28 cellular contexts compared by ENCODE assay signal in the genomic region with DNA sequence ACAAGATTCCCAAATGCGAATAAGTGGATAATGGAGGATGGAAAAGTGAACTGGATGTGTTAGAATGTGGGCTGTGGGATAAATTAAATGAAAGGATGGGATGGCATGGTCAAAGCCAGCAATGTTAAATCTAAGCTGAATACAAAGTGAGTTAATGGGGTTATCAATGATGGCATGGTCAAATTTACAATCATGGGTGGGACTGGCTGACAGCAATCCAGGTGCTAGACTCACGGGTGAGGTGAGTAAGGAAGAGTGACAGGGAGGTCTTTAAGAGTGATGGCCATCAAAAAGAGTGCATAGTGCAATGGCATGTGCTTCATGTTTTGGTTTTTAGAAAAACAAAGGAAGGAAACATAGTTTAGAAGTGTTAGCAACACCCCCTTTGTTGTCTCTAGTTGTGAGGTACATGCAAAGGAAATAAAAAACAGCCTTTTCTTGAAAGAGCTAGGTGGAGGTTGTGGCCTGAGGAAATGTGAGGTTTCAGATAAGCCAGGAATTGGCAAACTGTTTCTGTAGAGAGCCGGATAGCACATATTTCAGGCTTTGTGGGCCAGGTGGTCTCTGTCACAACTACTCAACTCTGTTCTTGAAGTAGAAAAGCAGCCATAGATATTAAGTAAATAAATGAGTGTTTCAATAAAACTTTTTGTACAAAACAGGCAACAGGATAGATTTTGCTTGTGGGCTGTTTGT.
"Had no signal": no experiment of that assay in that cellular context is flagged by ENCODE, and none has a peak within 500 bp of the region (broad histone marks: within the 10 kb centered on the region; RNA-seq: fewer than 3 reads in every experiment).

No MANE protein-coding gene starts in this region.

- H3K4me1 ChIP-seq: body of pancreas, esophagus squamous epithelium, gastrocnemius medialis, heart right ventricle, spleen, upper lobe of left lung had no signal

- H3K36me3 Mint-ChIP-seq: activated naive CD4-positive, alpha-beta T cell treated with anti-CD3 and anti-CD28 coated beads, Interleukin-2, amount 50 U/mL, for 24 hours; T-cell had no signal

- H3K27ac Mint-ChIP-seq: activated CD4-positive, alpha-beta T cell treated with anti-CD3 and anti-CD28 coated beads, Interleukin-2, amount 10 ng/mL, durations not matched to agents 7 days and 5 days; activated CD8-positive, alpha-beta T cell treated with anti-CD3 and anti-CD28 coated beads, Interleukin-2, amount 10 ng/mL, durations not matched to agents 7 days and 5 days; activated naive CD4-positive, alpha-beta T cell treated with anti-CD3 and anti-CD28 coated beads, Interleukin-2, amount 50 U/mL, for 24 hours; dendritic cell treated with granulocyte-macrophage colony-stimulating factor and Interleukin-4, amounts not matched to agents 40 ng/mL and 50 ng/mL, for 4 days; progenitor cell of endocrine pancreas; T-cell; T-helper 2 cell treated with Interferon-gamma antibody and Interleukin-4, amounts not matched to agents 5 μg/mL and 100 μg/mL, for 36 hours had no signal

- H3K36me3 ChIP-seq: esophagus squamous epithelium, gastrocnemius medialis, heart right ventricle, spleen, thoracic aorta, upper lobe of left lung, WERI-Rb-1 had no signal

- H3K9me3 ChIP-seq: body of pancreas, esophagus squamous epithelium, gastrocnemius medialis, heart right ventricle, spleen, thoracic aorta, upper lobe of left lung had no signal

- H3K4me3 ChIP-seq: body of pancreas, esophagus squamous epithelium, gastrocnemius medialis, heart right ventricle, lung, spleen, thoracic aorta, upper lobe of left lung had no signal

- H3K4me3 Mint-ChIP-seq: activated CD4-positive, alpha-beta T cell treated with anti-CD3 and anti-CD28 coated beads, Interleukin-2, amount 10 ng/mL, durations not matched to agents 7 days and 5 days; activated CD8-positive, alpha-beta T cell treated with anti-CD3 and anti-CD28 coated beads, Interleukin-2, amount 10 ng/mL, durations not matched to agents 7 days and 5 days; activated naive CD4-positive, alpha-beta T cell treated with anti-CD3 and anti-CD28 coated beads, Interleukin-2, amount 50 U/mL, for 24 hours; dendritic cell treated with granulocyte-macrophage colony-stimulating factor and Interleukin-4, amounts not matched to agents 40 ng/mL and 50 ng/mL, for 4 days; T-cell; T-helper 2 cell treated with Interferon-gamma antibody and Interleukin-4, amounts not matched to agents 5 μg/mL and 100 μg/mL, for 36 hours had no signal

- H3K27me3 Mint-ChIP-seq: activated CD4-positive, alpha-beta T cell treated with anti-CD3 and anti-CD28 coated beads, Interleukin-2, amount 10 ng/mL, durations not matched to agents 7 days and 5 days; activated naive CD4-positive, alpha-beta T cell treated with anti-CD3 and anti-CD28 coated beads, Interleukin-2, amount 50 U/mL, for 24 hours; dendritic cell treated with granulocyte-macrophage colony-stimulating factor and Interleukin-4, amounts not matched to agents 40 ng/mL and 50 ng/mL, for 4 days; progenitor cell of endocrine pancreas; T-cell had no signal

- H3K4me1 Mint-ChIP-seq: activated CD4-positive, alpha-beta T cell treated with anti-CD3 and anti-CD28 coated beads, Interleukin-2, amount 10 ng/mL, durations not matched to agents 7 days and 5 days; activated naive CD4-positive, alpha-beta T cell treated with anti-CD3 and anti-CD28 coated beads, Interleukin-2, amount 50 U/mL, for 24 hours; T-cell had no signal

- FAIRE-seq: kidney, TTC549 had no signal

- DNase-seq: activated CD4-positive, alpha-beta T cell treated with anti-CD3 and anti-CD28 coated beads, Interleukin-2, amount 10 ng/mL, durations not matched to agents 7 days and 5 days; activated CD4-positive, CD25-positive, alpha-beta regulatory T cell treated with anti-CD3 and anti-CD28 coated beads, Interleukin-2, amount 50 U/mL, for 72 hours; activated CD8-positive, alpha-beta T cell treated with anti-CD3 and anti-CD28 coated beads, Interleukin-2, amount 10 ng/mL, durations not matched to agents 7 days and 5 days; activated gamma-delta T cell treated with Interleukin-2 at 50 U/mL for 16 hours; activated T-cell treated with anti-CD3 and anti-CD28 coated beads, Interleukin-2, amount 50 U/mL, for 1 hour; anterior cingulate cortex; body of pancreas; effector CD4-positive, alpha-beta T cell; esophagus squamous epithelium; gastrocnemius medialis; heart right ventricle; kidney; occipital lobe; retina; spleen; stimulated activated CD4-positive, alpha-beta T cell treated with anti-CD3 and anti-CD28 coated beads, Interleukin-4, amount 100 ng/mL, for 1 hour; stimulated activated naive CD4-positive, alpha-beta T cell; T-cell; upper lobe of left lung; WERI-Rb-1 had no signal

- H3K27ac ChIP-seq: body of pancreas, esophagus squamous epithelium, gastrocnemius medialis, heart right ventricle, spleen, thoracic aorta, upper lobe of left lung, WERI-Rb-1 had no signal

- ATAC-seq: activated CD8-positive, alpha-beta T cell treated with anti-CD3 and anti-CD28 coated beads, Interleukin-2, amount 10 ng/mL, durations not matched to agents 7 days and 5 days; body of pancreas; gastrocnemius medialis; heart right ventricle; left lobe of liver; T-cell had no signal

- H3K9me3 Mint-ChIP-seq: activated CD4-positive, alpha-beta T cell treated with anti-CD3 and anti-CD28 coated beads, Interleukin-2, amount 10 ng/mL, durations not matched to agents 7 days and 5 days; activated naive CD4-positive, alpha-beta T cell treated with anti-CD3 and anti-CD28 coated beads, Interleukin-2, amount 50 U/mL, for 24 hours had no signal

- H3K27me3 ChIP-seq: body of pancreas, esophagus squamous epithelium, gastrocnemius medialis, heart right ventricle, spleen, upper lobe of left lung had no signal
